Comparison of ENCODE assay signal across 21 cellular contexts in the genomic region with DNA sequence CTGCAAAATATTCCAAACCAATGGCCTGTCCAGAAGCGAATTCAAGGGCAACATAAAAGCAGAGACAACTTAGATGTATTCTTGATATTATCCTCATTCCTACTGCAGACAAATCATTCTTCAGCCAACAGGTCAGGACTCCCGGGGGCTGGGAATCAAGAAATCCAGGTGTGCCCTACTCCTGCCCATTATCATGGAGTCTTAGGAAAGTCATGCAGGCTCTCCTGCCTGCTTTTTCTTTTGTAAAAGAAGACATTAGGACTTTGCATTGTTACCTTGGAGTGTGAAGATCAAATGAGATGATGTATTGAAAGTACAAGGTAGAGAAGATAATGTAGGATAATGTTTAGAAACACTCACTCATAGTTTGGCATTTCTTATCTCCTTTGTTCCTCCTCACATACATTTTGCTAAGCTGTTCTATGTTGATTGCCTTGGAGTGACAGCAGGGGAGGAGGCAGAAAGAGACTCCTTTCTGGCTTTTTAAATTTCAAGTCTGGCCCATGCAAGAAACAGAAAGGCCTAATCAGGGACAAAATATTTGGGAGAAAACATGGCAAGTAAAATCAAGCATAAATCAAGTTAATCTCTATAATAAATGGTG.
DNase-seq lines count a peak whose midpoint lies in the region; ATAC-seq, FAIRE-seq and TF ChIP-seq lines count a peak whose summit lies in the region.
"Had no signal": no experiment of that assay in that cellular context is flagged by ENCODE, and none has a peak within 500 bp of the region (broad histone marks: within the 10 kb centered on the region; RNA-seq: fewer than 3 reads in every experiment).

No MANE protein-coding gene starts in this region.

- no peaks in the 10 kb centered on the region for H3K9me3 ChIP-seq in HUES6 (ENCODE audit: control insufficient read depth, insufficient read depth, low read depth, low read length)
- H3K9me3 ChIP-seq in K562 (replicated peaks; ENCODE audit: control insufficient read depth, insufficient read depth, low read depth, low read length), result no peaks in the 10 kb centered on the region
- no peaks in the 10 kb centered on the region for H3K9me3 ChIP-seq in iPS-20b (ENCODE audit: insufficient read depth, low read depth, low read length)
- H3K9me3 ChIP-seq: BLaER1 treated with 17β-estradiol and CSF1 and Interleukin-3, amounts not matched to agents 10 nM and 100 nM; HAP-1 had no signal

- DNase-seq in H7 (peak; percentile 21), K562 (ENCODE audit: extremely low read depth in 1 of 4, low spot score in 3 of 4) (peak in 1 of 4 experiments; percentile 12)
- no peak for DNase-seq in activated T-cell treated with anti-CD3 and anti-CD28 coated beads, Interleukin-2, amount 50 U/mL, for 4 hours
- DNase-seq: CD8-positive, alpha-beta T cell; COR-L47; DMS 273 treated with DMSO at 0.1 percent for 48 hours; DMS53; DND-41; EL; GM23248 had no signal

- no peaks in the 10 kb centered on the region for H3K36me3 ChIP-seq in H7 (replicated peaks; ENCODE audit: control insufficient read depth, insufficient read depth, low read length)
- no peaks in the 10 kb centered on the region for H3K36me3 ChIP-seq in HUES6 (ENCODE audit: control insufficient read depth, insufficient read depth, low read length)
- no peaks in the 10 kb centered on the region for H3K36me3 ChIP-seq in K562 (ENCODE audit: control insufficient read depth, insufficient read depth, low read length)
- H3K36me3 ChIP-seq in iPS-20b (ENCODE audit: insufficient read depth, low read depth, low read length), result no peaks in the 10 kb centered on the region
- H3K36me3 ChIP-seq: BLaER1 treated with 17β-estradiol and CSF1 and Interleukin-3, amounts not matched to agents 10 nM and 100 nM; HAP-1 had no signal

- POLR2A ChIA-PET in K562 (lab: Yijun Ruan, JAX), result no interaction called here

- TF ChIP-seq EP300 in K562 (IDR thresholded peaks at IDR 0.05; ENCODE audit: low read length), result no peak

- peaks cover 6% of the 10 kb centered on the region for H3K4me1 Mint-ChIP-seq in activated T-cell treated with anti-CD3 and anti-CD28 coated beads, Interleukin-2, amount 50 U/mL, for 4 hours (ENCODE audit: low read depth)

- H3K27me3 ChIP-seq in H7 (ENCODE audit: control insufficient read depth, insufficient read depth, low read length) (no peaks in the 10 kb centered on the region), HUES6 (ENCODE audit: control insufficient read depth, insufficient read depth, low read length) (no peaks in the 10 kb centered on the region), K562 (ENCODE audit: control insufficient read depth in 2 of 2, insufficient read depth in 2 of 2, low read length in 2 of 2) (peaks cover 0 to 6% of the 10 kb centered on the region in 2 experiments; a peak in 3 of 5 replicates), iPS-20b (ENCODE audit: insufficient read depth, low read length) (no peaks in the 10 kb centered on the region)
- H3K27me3 ChIP-seq: BLaER1 treated with 17β-estradiol and CSF1 and Interleukin-3, amounts not matched to agents 10 nM and 100 nM had no signal

- peaks cover 33% of the 10 kb centered on the region for H3K4me1 ChIP-seq in HUES6 (ENCODE audit: control insufficient read depth, insufficient read depth, low read length)
- H3K4me1 ChIP-seq in K562 (replicated peaks in 1 of 2; ENCODE audit: control insufficient read depth in 2 of 2, insufficient read depth in 2 of 2, low read length in 2 of 2), result no peaks in the 10 kb centered on the region; a peak in 2 of 5 replicates
- H3K4me1 ChIP-seq in iPS-20b (ENCODE audit: insufficient read depth, low read length), result peaks cover 29% of the 10 kb centered on the region
- H3K4me1 ChIP-seq: HAP-1 had no signal

- H3K9me3 Mint-ChIP-seq in activated T-cell treated with anti-CD3 and anti-CD28 coated beads, Interleukin-2, amount 50 U/mL, for 4 hours, result no peaks in the 10 kb centered on the region
- H3K9me3 Mint-ChIP-seq: CD8-positive, alpha-beta T cell had no signal

- H3K9me1 ChIP-seq in K562 (ENCODE audit: control insufficient read depth, insufficient read depth, low read length), result no peaks in the 10 kb centered on the region

- no peak overlapping the region for H3K9ac ChIP-seq in HUES6 (ENCODE audit: low read length)
- H3K9ac ChIP-seq in K562 (ENCODE audit: insufficient read depth in 1 of 2, low read depth in 2 of 2, low read length in 2 of 2), result no peak overlapping the region
- H3K9ac ChIP-seq in iPS-20b (ENCODE audit: low read depth, low read length), result no peak overlapping the region
- H3K9ac ChIP-seq: BLaER1 treated with 17β-estradiol and CSF1 and Interleukin-3, amounts not matched to agents 10 nM and 100 nM; GM23248; KMS-11 had no signal

- H3K27me3 Mint-ChIP-seq in activated T-cell treated with anti-CD3 and anti-CD28 coated beads, Interleukin-2, amount 50 U/mL, for 4 hours (ENCODE audit: low read depth), result peaks cover 3% of the 10 kb centered on the region

- no peaks in the 10 kb centered on the region for H3K79me2 ChIP-seq in K562 (ENCODE audit: control insufficient read depth, insufficient read depth, low read length)

- no peaks in the 10 kb centered on the region for H4K20me1 ChIP-seq in K562 (replicated peaks; ENCODE audit: control insufficient read depth, insufficient read depth, low read length)
- H4K20me1 ChIP-seq: BLaER1 treated with 17β-estradiol and CSF1 and Interleukin-3, amounts not matched to agents 10 nM and 100 nM had no signal

- no peak overlapping the region for H3K4me2 ChIP-seq in K562 (ENCODE audit: insufficient read depth, low read length)
- H3K4me2 ChIP-seq: BLaER1 treated with 17β-estradiol and CSF1 and Interleukin-3, amounts not matched to agents 10 nM and 100 nM; KMS-11 had no signal

- FAIRE-seq in K562 (lab: Jason Lieb, UNC), result no peak
- FAIRE-seq: A204.1, GM12878, GM19239 had no signal

- TF ChIP-seq POLR2A in K562 (conservative IDR thresholded peaks at IDR 0.05), result no peak

- H3K27ac ChIP-seq in HUES6 (ENCODE audit: low read depth, low read length) (peak overlapping the region; percentile 42; the same call in 1 of the 2 replicates), K562 (ENCODE audit: extremely low read depth, low read depth, low read length) (no peak overlapping the region), iPS-20b (ENCODE audit: low read length) (no peak overlapping the region)
- H3K27ac ChIP-seq: BLaER1 treated with 17β-estradiol and CSF1 and Interleukin-3, amounts not matched to agents 10 nM and 100 nM; GM23248; HL-60; KMS-11 had no signal

- H2AFZ ChIP-seq in K562 (ENCODE audit: low read depth, low read length), result no peak overlapping the region
- H2AFZ ChIP-seq: GM23248 had no signal

- H3K4me3 ChIP-seq in H7 (ENCODE audit: insufficient read depth, low read depth, low read length) (no peak overlapping the region), HUES6 (ENCODE audit: low read depth, low read length) (0 out of 2 replicates have a peak overlapping the region, but pooled peaks have one; percentile 13), K562 (no peak overlapping the region), iPS-20b (ENCODE audit: low read length) (peak overlapping the region; percentile 15; the same call in 1 of the 2 replicates)
- H3K4me3 ChIP-seq: BLaER1 treated with 17β-estradiol and CSF1 and Interleukin-3, amounts not matched to agents 10 nM and 100 nM; GM12878; GM23248; HAP-1 had no signal

- H3K4me3 Mint-ChIP-seq in activated T-cell treated with anti-CD3 and anti-CD28 coated beads, Interleukin-2, amount 50 U/mL, for 4 hours, result no peak overlapping the region
- H3K4me3 Mint-ChIP-seq: CD8-positive, alpha-beta T cell had no signal

- in situ Hi-C loops in K562 (cut with MboI), result no loop called here

- TF ChIP-seq RAD21 in K562 (CRISPR knock-in tag; conservative IDR thresholded peaks at IDR 0.05 in 1 of 2, IDR thresholded peaks at IDR 0.05 in 1 of 2), result no peak

- TF ChIP-seq CTCF in K562 (IDR thresholded peaks at IDR 0.05 in 2 of 3, conservative IDR thresholded peaks at IDR 0.05 in 1 of 3; ENCODE audit: insufficient read depth in 2 of 3, low read depth in 1 of 3, low read length in 3 of 3), result no peak

- 0% methylated on average over 2 of the region's 2 CpGs for WGBS in K562 (ENCODE audit: insufficient coverage, low coverage, missing lambda C conversion rate)

- CTCF ChIA-PET in K562 (lab: Yijun Ruan, JAX; ENCODE audit: low intra/inter-chr PET ratio), result no interaction called here

- ATAC-seq in K562 (no peak), HG02981 (IDR thresholded peaks at IDR 0.05; ENCODE audit: unreplicated experiment) (no peak), HG03095 (IDR thresholded peaks at IDR 0.05; ENCODE audit: unreplicated experiment) (no peak)
- ATAC-seq in activated T-cell treated with anti-CD3 and anti-CD28 coated beads, Interleukin-2, amount 50 U/mL, for 4 hours, result no peak
- ATAC-seq: CD8-positive, alpha-beta T cell; GM12878 had no signal

- H3K36me3 Mint-ChIP-seq in activated T-cell treated with anti-CD3 and anti-CD28 coated beads, Interleukin-2, amount 50 U/mL, for 4 hours (ENCODE audit: insufficient read depth), result no peaks in the 10 kb centered on the region
- H3K36me3 Mint-ChIP-seq: CD8-positive, alpha-beta T cell had no signal

- no TSS peak for BruUV-seq in K562 (replicated peaks; lab: Mats Ljungman, UMichigan)

- intact Hi-C loops in K562 (cut with micrococcal nuclease), result no loop called here

TF ChIP-seq in K562, 482 proteins besides CTCF, POLR2A, EP300 and RAD21 (continues in another document):
- TF ChIP-seq ARID1B (IDR thresholded peaks at IDR 0.05) (0 out of 2 replicates have a peak, but pooled peaks have one; percentile 27), CBFA2T2 (conservative IDR thresholded peaks at IDR 0.05) (0 out of 2 replicates have a peak, but pooled peaks have one; percentile 6), MEIS2 (IDR thresholded peaks at IDR 0.05; ENCODE audit: partially characterized antibody) (peak; percentile 56), ESRRB (CRISPR knock-in tag; IDR thresholded peaks at IDR 0.05; ENCODE audit: borderline replicate concordance) (no peak), TAL1 (IDR thresholded peaks at IDR 0.05) (0 out of 2 replicates have a peak, but pooled peaks have one; percentile 32), PTRF (tag; IDR thresholded peaks at IDR 0.05) (no peak), HEY1 (CRISPR knock-in tag; IDR thresholded peaks at IDR 0.05; ENCODE audit: borderline replicate concordance) (no peak), LEF1 (IDR thresholded peaks at IDR 0.05) (no peak), COPS2 (conservative IDR thresholded peaks at IDR 0.05) (no peak), TEAD4 (IDR thresholded peaks at IDR 0.05; ENCODE audit: low read length) (peak; percentile 40), TEAD4 (CRISPR knock-in tag; IDR thresholded peaks at IDR 0.05; ENCODE audit: borderline replicate concordance) (no peak)
- TF ChIP-seq, protein P1, sequence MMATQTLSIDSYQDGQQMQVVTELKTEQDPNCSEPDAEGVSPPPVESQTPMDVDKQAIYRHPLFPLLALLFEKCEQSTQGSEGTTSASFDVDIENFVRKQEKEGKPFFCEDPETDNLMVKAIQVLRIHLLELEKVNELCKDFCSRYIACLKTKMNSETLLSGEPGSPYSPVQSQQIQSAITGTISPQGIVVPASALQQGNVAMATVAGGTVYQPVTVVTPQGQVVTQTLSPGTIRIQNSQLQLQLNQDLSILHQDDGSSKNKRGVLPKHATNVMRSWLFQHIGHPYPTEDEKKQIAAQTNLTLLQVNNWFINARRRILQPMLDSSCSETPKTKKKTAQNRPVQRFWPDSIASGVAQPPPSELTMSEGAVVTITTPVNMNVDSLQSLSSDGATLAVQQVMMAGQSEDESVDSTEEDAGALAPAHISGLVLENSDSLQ (IDR thresholded peaks at IDR 0.05), result peak; percentile 75

Comparison
In these comparisons a context has a peak if more than half of its experiments do, and no peak if none do; other contexts are left out.
1. H3K4me3 ChIP-seq: peak in HUES6 (single experiment) and iPS-20b (single experiment); none in H7 (single experiment) and K562 (single experiment).